10 cellular contexts compared by ENCODE assay signal in genomic region chr16:83995756-83996155, GRCh38. TPM values are rescaled to one million over a fixed set of nuclear protein-coding genes. Genes with fewer than 3 reads are reported as not detected.
DNase-seq lines count a peak whose midpoint lies in the region; ATAC-seq and TF ChIP-seq lines count a peak whose summit lies in the region.
"Had no signal": no experiment of that assay in that cellular context is flagged by ENCODE, and none has a peak within 500 bp of the region (broad histone marks: within the 10 kb centered on the region; RNA-seq: fewer than 3 reads in every experiment).

No MANE protein-coding gene starts in this region.

- CTCF ChIA-PET in HEK293 (lab: Yijun Ruan, JAX), result interaction anchor here (1.0 to 1.6 kb wide), 4 partner anchors 13 to 512 kb away, joined by 3 to 5 read pairs (median 4); no protein-coding TSS in a partner anchor

- H3K27ac ChIP-seq in HEK293 (ENCODE audit: extremely low read depth, low read depth, low read length) (no peak overlapping the region), heart left ventricle (no peak overlapping the region)
- H3K27ac ChIP-seq: sigmoid colon, SK-N-MC had no signal

- no peaks in the 10 kb centered on the region for H3K9me3 ChIP-seq in HEK293 (ENCODE audit: control insufficient read depth, insufficient read depth, low read depth, low read length)
- no peaks in the 10 kb centered on the region for H3K9me3 ChIP-seq in heart left ventricle
- H3K9me3 ChIP-seq: sigmoid colon had no signal

- TF ChIP-seq POLR2A in heart left ventricle (IDR thresholded peaks at IDR 0.05) (no peak), erythroblast (IDR thresholded peaks at IDR 0.05; ENCODE audit: low read length) (no peak)

- H3K27me3 ChIP-seq in heart left ventricle, result peaks cover 0 to 19% (median 0%) of the 10 kb centered on the region in 9 donors

- H3K4me1 ChIP-seq in HEK293 (ENCODE audit: control insufficient read depth, insufficient read depth, low read length) (no peaks in the 10 kb centered on the region), heart left ventricle (peaks cover 0 to 21% (median 5%) of the 10 kb centered on the region in 12 donors)

- H3K36me3 ChIP-seq in HEK293 (ENCODE audit: control insufficient read depth in 2 of 2, insufficient read depth in 1 of 2, low read length in 2 of 2) (no peaks in the 10 kb centered on the region), heart left ventricle (no peaks in the 10 kb centered on the region)
- H3K36me3 ChIP-seq: sigmoid colon had no signal

- TF ChIP-seq CTCF in HEK293 (tag by site-specific recombination; IDR thresholded peaks at IDR 0.05), result no peak
- no peak for TF ChIP-seq CTCF in heart left ventricle (IDR thresholded peaks at IDR 0.05)

- peak; percentile 54 to 79 (median 68) for ATAC-seq in heart left ventricle

- intact Hi-C loops in heart left ventricle (cut with DNase I), result no loop called here

- DNase-seq in NCI-H526 treated with DMSO at 0.1 percent for 48 hours (lab: John Stamatoyannopoulos, UW), result peak; percentile 25
- DNase-seq in heart left ventricle, result peak; percentile 25 to 63 (median 49)
- peak; percentile 63 for DNase-seq in putamen (ENCODE audit: low spot score)
- DNase-seq in activated T-cell treated with anti-CD3 and anti-CD28 coated beads, Interleukin-2, amount 50 U/mL, for 1 hour, result no peak
- DNase-seq in T1000 (lab: John Stamatoyannopoulos, UW), result no peak
- no peak for DNase-seq in activated CD4-positive, alpha-beta T cell treated with anti-CD3 and anti-CD28 coated beads for 4 hours
- DNase-seq in erythroblast (lab: John Stamatoyannopoulos, UW), result no peak
- DNase-seq: sigmoid colon had no signal

- POLR2A ChIA-PET in HEK293 (lab: Yijun Ruan, JAX), result interaction anchor here (1.0 kb wide), 1 partner anchor 18 kb away, joined by 3 read pairs; no protein-coding TSS in a partner anchor

- 11 to 15% (median 13%) methylated on average over 21 of the region's 21 CpGs for WGBS in heart left ventricle, 4 donors

- H3K4me3 ChIP-seq in HEK293 (ENCODE audit: low read depth, low read length) (no peak overlapping the region), heart left ventricle (no peak overlapping the region)
- H3K4me3 ChIP-seq: sigmoid colon, SK-N-MC had no signal

TF ChIP-seq in HEK293, 187 proteins besides CTCF, POLR2A, EP300 and RAD21:
- TF ChIP-seq ZNF394 (tag by site-specific recombination; IDR thresholded peaks at IDR 0.05; ENCODE audit: borderline replicate concordance) (peak; percentile 50; the same call in 1 of the 2 replicates), ZNF558 (tag by site-specific recombination; IDR thresholded peaks at IDR 0.05) (no peak), MYNN (tag by site-specific recombination; IDR thresholded peaks at IDR 0.05; ENCODE audit: borderline replicate concordance) (peak; percentile 31; the same call in 1 of the 2 replicates), ZXDB (tag by site-specific recombination; IDR thresholded peaks at IDR 0.05) (peak; percentile 50; the same call in 1 of the 2 replicates), ZNF629 (tag by site-specific recombination; IDR thresholded peaks at IDR 0.05) (no peak)

RNA-seq across cellular contexts. Expression of gene NECAB2, which starts 27.7 kb away (rescaled TPM):
- 1 to 10 TPM in 2 of 9 donors, under 1 TPM in 5, not detected in 2; 0.24 to 1.3 (median 0.77) TPM for total RNA-seq in heart left ventricle
- polyA plus RNA-seq in heart left ventricle, result 1 to 10 TPM; 1.2 to 2.1 TPM

RNA-seq across cellular contexts. Expression of gene OSGIN1, which starts 42.7 kb away (rescaled TPM):
- total RNA-seq in heart left ventricle, result 10 to 100 TPM in 2 of 9 donors, 1 to 10 TPM in 7; 3.3 to 11.0 (median 7.0) TPM
- polyA plus RNA-seq in heart left ventricle, result 10 to 100 TPM in 1 of 2 donors, 1 to 10 TPM in 1; 7.4 to 12.8 TPM

RNA-seq across cellular contexts. Expression of gene SLC38A8, which starts 46.8 kb away (rescaled TPM):
- 1 to 10 TPM in 3 of 9 donors, under 1 TPM in 4, not detected in 2; 0.29 to 5.8 (median 0.63) TPM for total RNA-seq in heart left ventricle
- 10 to 100 TPM in 1 of 2 donors, not detected in 1; 25.3 TPM for polyA plus RNA-seq in heart left ventricle
- total RNA-seq: sigmoid colon had no signal
- polyA plus RNA-seq: sigmoid colon had no signal

Comparison
In these comparisons a context has a peak if more than half of its experiments do, and no peak if none do; other contexts are left out.
1. DNase-seq: peak in NCI-H526 treated with DMSO at 0.1 percent for 48 hours (single experiment), heart left ventricle (5 of 5) and putamen (single experiment); none in activated T-cell treated with anti-CD3 and anti-CD28 coated beads, Interleukin-2, amount 50 U/mL, for 1 hour (single experiment), T1000 (single experiment), activated CD4-positive, alpha-beta T cell treated with anti-CD3 and anti-CD28 coated beads for 4 hours (0 of 2) and erythroblast (0 of 2).